Comparison of ENCODE assay signal across 8 cellular contexts in the genomic region with DNA sequence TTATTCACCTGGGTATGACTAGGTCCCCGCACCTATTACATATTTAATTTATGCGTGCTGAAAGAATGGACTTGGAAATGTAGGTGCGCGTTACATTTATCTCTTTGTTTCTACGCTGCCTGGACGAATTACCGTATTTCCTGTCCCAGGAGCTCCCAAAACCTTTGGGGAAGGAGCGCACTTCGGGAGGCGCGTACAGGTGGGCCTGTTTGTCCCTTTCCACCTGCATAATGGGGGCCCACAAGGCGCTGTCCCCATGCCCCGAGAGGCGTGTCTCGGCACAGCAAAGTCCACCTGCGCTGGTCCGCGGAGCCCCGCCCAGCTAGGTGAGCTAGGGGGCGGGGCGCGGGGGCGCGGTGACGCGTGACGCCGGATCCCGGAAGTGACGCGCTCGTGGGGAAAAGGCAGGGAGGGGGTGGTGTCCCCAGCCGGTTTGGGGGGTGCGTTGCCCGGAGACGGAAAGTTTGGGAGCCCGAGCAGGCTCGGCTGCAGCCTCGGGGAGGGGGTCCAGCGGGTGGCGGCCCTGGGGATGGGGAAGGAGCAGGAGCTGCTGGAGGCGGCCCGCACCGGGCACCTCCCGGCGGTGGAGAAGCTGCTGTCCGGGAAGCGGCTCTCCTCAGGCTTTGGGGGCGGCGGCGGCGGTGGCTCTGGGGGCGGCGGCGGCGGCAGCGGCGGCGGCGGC. TPM values are rescaled to one million over a fixed set of nuclear protein-coding genes. Genes with fewer than 3 reads are reported as not detected.
DNase-seq lines count a peak whose midpoint lies in the region; ATAC-seq and TF ChIP-seq lines count a peak whose summit lies in the region.

A gene with protein sequence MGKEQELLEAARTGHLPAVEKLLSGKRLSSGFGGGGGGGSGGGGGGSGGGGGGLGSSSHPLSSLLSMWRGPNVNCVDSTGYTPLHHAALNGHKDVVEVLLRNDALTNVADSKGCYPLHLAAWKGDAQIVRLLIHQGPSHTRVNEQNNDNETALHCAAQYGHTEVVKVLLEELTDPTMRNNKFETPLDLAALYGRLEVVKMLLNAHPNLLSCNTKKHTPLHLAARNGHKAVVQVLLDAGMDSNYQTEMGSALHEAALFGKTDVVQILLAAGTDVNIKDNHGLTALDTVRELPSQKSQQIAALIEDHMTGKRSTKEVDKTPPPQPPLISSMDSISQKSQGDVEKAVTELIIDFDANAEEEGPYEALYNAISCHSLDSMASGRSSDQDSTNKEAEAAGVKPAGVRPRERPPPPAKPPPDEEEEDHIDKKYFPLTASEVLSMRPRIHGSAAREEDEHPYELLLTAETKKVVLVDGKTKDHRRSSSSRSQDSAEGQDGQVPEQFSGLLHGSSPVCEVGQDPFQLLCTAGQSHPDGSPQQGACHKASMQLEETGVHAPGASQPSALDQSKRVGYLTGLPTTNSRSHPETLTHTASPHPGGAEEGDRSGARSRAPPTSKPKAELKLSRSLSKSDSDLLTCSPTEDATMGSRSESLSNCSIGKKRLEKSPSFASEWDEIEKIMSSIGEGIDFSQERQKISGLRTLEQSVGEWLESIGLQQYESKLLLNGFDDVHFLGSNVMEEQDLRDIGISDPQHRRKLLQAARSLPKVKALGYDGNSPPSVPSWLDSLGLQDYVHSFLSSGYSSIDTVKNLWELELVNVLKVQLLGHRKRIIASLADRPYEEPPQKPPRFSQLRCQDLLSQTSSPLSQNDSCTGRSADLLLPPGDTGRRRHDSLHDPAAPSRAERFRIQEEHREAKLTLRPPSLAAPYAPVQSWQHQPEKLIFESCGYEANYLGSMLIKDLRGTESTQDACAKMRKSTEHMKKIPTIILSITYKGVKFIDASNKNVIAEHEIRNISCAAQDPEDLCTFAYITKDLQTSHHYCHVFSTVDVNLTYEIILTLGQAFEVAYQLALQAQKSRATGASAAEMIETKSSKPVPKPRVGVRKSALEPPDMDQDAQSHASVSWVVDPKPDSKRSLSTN (plus strand): TSS at position 382 of the 682 bp plus-strand sequence. CDS start 148 bp downstream, at position 530.

- H3K9me3 ChIP-seq in BE2C (no peaks in the 10 kb centered on the region), KOPT-K1 (ENCODE audit: insufficient read depth, low read length, poor library complexity, severe bottlenecking) (no peaks in the 10 kb centered on the region), SJSA1 (replicated peaks) (no peaks in the 10 kb centered on the region)

- H3K4me1 ChIP-seq in BE2C (no peaks in the 10 kb centered on the region), SJSA1 (replicated peaks) (peaks cover 19% of the 10 kb centered on the region)

- H3K27me3 ChIP-seq in BE2C (no peaks in the 10 kb centered on the region), SJSA1 (replicated peaks) (no peaks in the 10 kb centered on the region)

- DNase-seq in BE2C (peak; percentile 70), SJSA1 (ENCODE audit: low read depth in 1 of 2, low spot score in 2 of 2) (peak; percentile 69 to 71), glomerular endothelial cell (ENCODE audit: extremely low read depth, low read depth, low spot score) (no peak), occipital lobe (lab: John Stamatoyannopoulos, UW) (peak; percentile 79), substantia nigra (lab: John Stamatoyannopoulos, UW) (peak; percentile 10 to 94 (median 79))
- DNase-seq in activated naive CD4-positive, alpha-beta T cell treated with Interleukin-2 at 50 U/mL for 16 hours = peak; percentile 91

- H3K36me3 ChIP-seq in BE2C (no peaks in the 10 kb centered on the region), KOPT-K1 (ENCODE audit: insufficient read depth, low read length) (peaks cover 10% of the 10 kb centered on the region), SJSA1 (peaks cover 24% of the 10 kb centered on the region)

- no peak for TF ChIP-seq CTCF in BE2C (IDR thresholded peaks at IDR 0.05; ENCODE audit: low read depth, low read length)

- ATAC-seq in GM19395 (IDR thresholded peaks at IDR 0.05; ENCODE audit: unreplicated experiment) = peak; percentile 53

- H3K4me3 ChIP-seq in BE2C (ENCODE audit: low read depth, low read length) (peak within 1 kb of the TSS; percentile 84), SJSA1 (peak within 1 kb of the TSS; percentile 82)

- peak within 1 kb of the TSS; percentile 68 for H3K27ac ChIP-seq in KOPT-K1 (ENCODE audit: low read depth, low read length, poor library complexity, severe bottlenecking)
- H3K27ac ChIP-seq in SJSA1 = peak within 1 kb of the TSS; percentile 84
- peak within 1 kb of the TSS; percentile 86 for H3K27ac ChIP-seq in substantia nigra (ENCODE audit: low read depth, low read length, poor library complexity, severe bottlenecking)

RNA-seq across cellular contexts. Expression of the gene that starts here (rescaled TPM):
- polyA plus RNA-seq in BE2C (2012; ENCODE audit: insufficient read depth, insufficient read length, low read depth) = 11.9 TPM
- total RNA-seq in SJSA1 (2014; rRNA removed; shearing (Covaris generic)) = 8.1 and 10.9 TPM in 2 replicates
- total RNA-seq in glomerular endothelial cell (17.9 and 21.5 TPM in 2 replicates), occipital lobe (11.4 TPM)
